ENCODE assay signal across 29 cellular contexts in the genomic region with DNA sequence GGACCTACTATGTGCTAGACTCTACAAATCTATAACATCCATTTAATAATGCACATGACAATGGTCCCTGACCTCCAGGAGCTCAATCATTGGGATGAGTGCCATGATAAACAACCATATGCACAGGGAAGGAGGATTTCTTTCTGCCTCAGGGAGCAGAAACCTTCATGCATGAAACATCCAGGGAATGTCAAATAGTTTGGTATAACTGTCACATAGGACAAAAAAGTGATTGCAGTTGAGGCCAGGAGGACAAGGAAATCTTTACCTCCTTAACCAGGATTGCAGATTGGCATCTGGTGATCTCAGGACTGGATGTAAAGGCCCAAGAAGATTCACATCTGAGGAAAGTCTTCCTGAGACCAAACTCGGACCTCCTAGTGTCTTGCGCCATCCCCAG.
"Had no signal": no experiment of that assay in that cellular context is flagged by ENCODE, and none has a peak within 500 bp of the region (broad histone marks: within the 10 kb centered on the region; RNA-seq: fewer than 3 reads in every experiment).

No MANE protein-coding gene starts in this region.

- H3K4me1 ChIP-seq: adrenal gland, colonic mucosa, left ventricle myocardium inferior, upper lobe of left lung had no signal

- H3K27me3 ChIP-seq: adrenal gland, cardiac muscle cell, colonic mucosa, neutrophil, ovary, upper lobe of left lung had no signal

- ATAC-seq: activated CD8-positive, alpha-beta memory T cell treated with anti-CD3 and anti-CD28 coated beads, Interleukin-2, amount 10 ng/mL, durations not matched to agents 7 days and 5 days; activated CD8-positive, alpha-beta T cell treated with anti-CD3 and anti-CD28 coated beads, Interleukin-2, amount 10 ng/mL, durations not matched to agents 7 days and 5 days; mucosa of descending colon; stimulated activated effector memory CD8-positive, alpha-beta T cell treated with anti-CD3 and anti-CD28 coated beads, Interleukin-12 subunit alpha, Interleukin-12 subunit beta, amount 100 ng/mL, for 72 hours had no signal

- DNase-seq: activated B cell treated with CpG ODN at 0.5 μM for 24 hours; activated CD4-positive, alpha-beta T cell treated with anti-CD3 and anti-CD28 coated beads, Interleukin-2, amount 50 U/mL, for 1 hour; activated CD8-positive, alpha-beta memory T cell treated with anti-CD3 and anti-CD28 coated beads, Interleukin-2, amount 10 ng/mL, durations not matched to agents 7 days and 5 days; activated CD8-positive, alpha-beta T cell treated with anti-CD3 and anti-CD28 coated beads, Interleukin-2, amount 10 ng/mL, durations not matched to agents 7 days and 5 days; activated effector memory CD4-positive, alpha-beta T cell treated with Interleukin-2 at 50 U/mL for 16 hours; activated naive CD4-positive, alpha-beta T cell treated with Interleukin-2 at 50 U/mL for 16 hours; activated T-cell treated with anti-CD3 and anti-CD28 coated beads for 4 hours; adrenal gland; aorta; cerebellar nuclear complex; colonic mucosa; effector CD8-positive, alpha-beta T cell; glutamatergic neuron; hippocampal formation; left ventricle myocardium inferior; mesendoderm; mucosa of descending colon; nephron progenitor cell; ovary; small intestine; stimulated activated CD4-positive, alpha-beta T cell treated with anti-CD3 and anti-CD28 coated beads, Interleukin-4, amount 100 ng/mL, for 24 hours; substantia nigra; T-helper 1 cell; upper lobe of left lung had no signal

- H3K4me3 ChIP-seq: adrenal gland, cardiac muscle cell, colonic mucosa, left ventricle myocardium inferior, lung, mucosa of descending colon, ovary, upper lobe of left lung had no signal

- H3K36me3 ChIP-seq: adrenal gland, cardiac muscle cell, colonic mucosa, left ventricle myocardium inferior, neutrophil, ovary, upper lobe of left lung had no signal

- H3K27ac ChIP-seq: adrenal gland, cardiac muscle cell, colonic mucosa, epithelial cell of prostate, left ventricle myocardium inferior, neutrophil, ovary, upper lobe of left lung had no signal
